In the genomic region with DNA sequence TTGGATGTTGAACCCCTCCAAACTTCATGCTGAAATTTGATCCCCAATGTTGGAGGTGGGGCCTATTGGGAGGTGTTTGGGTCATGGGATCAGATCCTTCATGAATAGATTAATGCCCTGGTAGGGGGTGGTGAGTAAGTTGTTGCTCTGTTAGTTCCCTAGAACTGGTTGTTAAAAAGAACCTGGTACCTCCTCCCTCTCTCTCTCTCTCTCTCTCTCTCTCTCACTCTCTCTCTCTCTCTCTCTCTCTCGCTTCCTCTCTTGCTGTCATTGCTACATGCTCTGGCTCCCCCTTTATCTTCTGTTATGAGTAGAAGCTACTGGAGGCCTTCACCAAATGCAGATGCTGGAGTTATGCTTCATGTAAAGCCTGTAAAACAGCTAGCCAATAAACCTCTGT, we compare ENCODE assay signal across 19 cellular contexts.
DNase-seq lines count a peak whose midpoint lies in the region; ATAC-seq and TF ChIP-seq lines count a peak whose summit lies in the region.
"Had no signal": no experiment of that assay in that cellular context is flagged by ENCODE, and none has a peak within 500 bp of the region (broad histone marks: within the 10 kb centered on the region; RNA-seq: fewer than 3 reads in every experiment).

No MANE protein-coding gene starts in this region.

- POLR2A ChIA-PET in HEK293 (lab: Yijun Ruan, JAX): no interaction called here

- peak; percentile 31 for DNase-seq in amniotic epithelial cell (ENCODE audit: low read depth)
- DNase-seq in iPS-NIHi11 (ENCODE audit: low spot score): peak; percentile 6
- DNase-seq in endothelial cell (ENCODE audit: low spot score): no peak
- DNase-seq in progenitor cell of endocrine pancreas (ENCODE audit: low spot score, unreplicated experiment): no peak
- DNase-seq: CD4-positive, CD25-positive, alpha-beta regulatory T cell; GOT3; KBM-7; NCI-H1092 treated with DMSO at 0.1 percent for 48 hours; NCI-H1436 treated with DMSO at 0.1 percent for 48 hours; NCI-H2029; NCI-H2227 treated with DMSO at 0.1 percent for 48 hours; NCI-H510A; NCI-H748 treated with DMSO at 0.1 percent for 48 hours; Peyer's patch; T-helper 1 cell had no signal

- no peaks in the 10 kb centered on the region for H3K9me3 ChIP-seq in HEK293 (ENCODE audit: control insufficient read depth, insufficient read depth, low read depth, low read length)
- H3K9me3 ChIP-seq: Peyer's patch had no signal

- H3K36me3 Mint-ChIP-seq in endothelial cell (ENCODE audit: low read depth, unreplicated experiment): no peaks in the 10 kb centered on the region
- H3K36me3 Mint-ChIP-seq in progenitor cell of endocrine pancreas (ENCODE audit: insufficient read depth): no peaks in the 10 kb centered on the region
- H3K36me3 Mint-ChIP-seq: CD4-positive, CD25-positive, alpha-beta regulatory T cell had no signal

- no peak overlapping the region for H3K27ac ChIP-seq in HEK293 (ENCODE audit: extremely low read depth, low read depth, low read length)
- H3K27ac ChIP-seq: A549, Peyer's patch had no signal

- CTCF ChIA-PET in HEK293 (lab: Yijun Ruan, JAX): interaction anchor here (0.7 kb wide), 1 partner anchor 16 kb away, joined by 3 read pairs; no protein-coding TSS in a partner anchor

- no peak for ATAC-seq in GM19463 (IDR thresholded peaks at IDR 0.05; ENCODE audit: unreplicated experiment)
- no peak for ATAC-seq in GM18517 (IDR thresholded peaks at IDR 0.05; ENCODE audit: unreplicated experiment)
- ATAC-seq: A549 had no signal

- no peak overlapping the region for H3K27ac Mint-ChIP-seq in endothelial cell (ENCODE audit: unreplicated experiment)
- H3K27ac Mint-ChIP-seq in progenitor cell of endocrine pancreas: no peak overlapping the region
- H3K27ac Mint-ChIP-seq: CD4-positive, CD25-positive, alpha-beta regulatory T cell had no signal

- no peak overlapping the region for H3K4me3 ChIP-seq in HEK293 (ENCODE audit: low read depth, low read length)
- H3K4me3 ChIP-seq: A549, Peyer's patch had no signal

- TF ChIP-seq CTCF in HEK293 (tag by site-specific recombination; IDR thresholded peaks at IDR 0.05) (no peak), endothelial cell (IDR thresholded peaks at IDR 0.05; ENCODE audit: unreplicated experiment) (no peak), progenitor cell of endocrine pancreas (IDR thresholded peaks at IDR 0.05; ENCODE audit: unreplicated experiment) (no peak)

- H3K4me3 Mint-ChIP-seq in endothelial cell (ENCODE audit: unreplicated experiment): no peak overlapping the region
- H3K4me3 Mint-ChIP-seq in progenitor cell of endocrine pancreas (ENCODE audit: low read depth): no peak overlapping the region
- H3K4me3 Mint-ChIP-seq: CD4-positive, CD25-positive, alpha-beta regulatory T cell had no signal

- H3K4me1 Mint-ChIP-seq in endothelial cell (ENCODE audit: unreplicated experiment) (no peaks in the 10 kb centered on the region), progenitor cell of endocrine pancreas (ENCODE audit: low read depth) (no peaks in the 10 kb centered on the region)
- H3K4me1 Mint-ChIP-seq: CD4-positive, CD25-positive, alpha-beta regulatory T cell had no signal

- no peaks in the 10 kb centered on the region for H3K4me1 ChIP-seq in HEK293 (ENCODE audit: control insufficient read depth, insufficient read depth, low read length)
- H3K4me1 ChIP-seq: A549, Peyer's patch had no signal

- no peaks in the 10 kb centered on the region for H3K9me3 Mint-ChIP-seq in endothelial cell (ENCODE audit: unreplicated experiment)
- peaks cover 6% of the 10 kb centered on the region for H3K9me3 Mint-ChIP-seq in progenitor cell of endocrine pancreas (ENCODE audit: low read depth)

- H3K36me3 ChIP-seq in HEK293 (ENCODE audit: control insufficient read depth in 2 of 2, insufficient read depth in 1 of 2, low read length in 2 of 2): no peaks in the 10 kb centered on the region
- H3K36me3 ChIP-seq: Peyer's patch had no signal

- peaks cover 1% of the 10 kb centered on the region for H3K27me3 Mint-ChIP-seq in endothelial cell (ENCODE audit: unreplicated experiment)
- no peaks in the 10 kb centered on the region for H3K27me3 Mint-ChIP-seq in progenitor cell of endocrine pancreas

TF ChIP-seq in HEK293, 187 proteins besides CTCF, POLR2A, EP300 and RAD21:
- TF ChIP-seq ZNF571 (tag by site-specific recombination; IDR thresholded peaks at IDR 0.05) (no peak), ZNF510 (tag by site-specific recombination; IDR thresholded peaks at IDR 0.05; ENCODE audit: insufficient replicate concordance) (no peak), ZBTB48 (tag by site-specific recombination; IDR thresholded peaks at IDR 0.05) (0 out of 2 replicates have a peak, but pooled peaks have one; percentile 19), MZF1 (tag by site-specific recombination; IDR thresholded peaks at IDR 0.05; ENCODE audit: borderline replicate concordance) (peak; percentile 35; the same call in 1 of the 2 replicates), ZNF555 (tag by site-specific recombination; conservative IDR thresholded peaks at IDR 0.05) (0 out of 2 replicates have a peak, but pooled peaks have one; percentile 7), ZNF596 (tag by site-specific recombination; IDR thresholded peaks at IDR 0.05) (peak; percentile 94)
- TF ChIP-seq, protein P1, sequence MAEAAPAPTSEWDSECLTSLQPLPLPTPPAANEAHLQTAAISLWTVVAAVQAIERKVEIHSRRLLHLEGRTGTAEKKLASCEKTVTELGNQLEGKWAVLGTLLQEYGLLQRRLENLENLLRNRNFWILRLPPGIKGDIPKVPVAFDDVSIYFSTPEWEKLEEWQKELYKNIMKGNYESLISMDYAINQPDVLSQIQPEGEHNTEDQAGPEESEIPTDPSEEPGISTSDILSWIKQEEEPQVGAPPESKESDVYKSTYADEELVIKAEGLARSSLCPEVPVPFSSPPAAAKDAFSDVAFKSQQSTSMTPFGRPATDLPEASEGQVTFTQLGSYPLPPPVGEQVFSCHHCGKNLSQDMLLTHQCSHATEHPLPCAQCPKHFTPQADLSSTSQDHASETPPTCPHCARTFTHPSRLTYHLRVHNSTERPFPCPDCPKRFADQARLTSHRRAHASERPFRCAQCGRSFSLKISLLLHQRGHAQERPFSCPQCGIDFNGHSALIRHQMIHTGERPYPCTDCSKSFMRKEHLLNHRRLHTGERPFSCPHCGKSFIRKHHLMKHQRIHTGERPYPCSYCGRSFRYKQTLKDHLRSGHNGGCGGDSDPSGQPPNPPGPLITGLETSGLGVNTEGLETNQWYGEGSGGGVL (tag by site-specific recombination; IDR thresholded peaks at IDR 0.05): peak; percentile 80
- TF ChIP-seq, protein P2, sequence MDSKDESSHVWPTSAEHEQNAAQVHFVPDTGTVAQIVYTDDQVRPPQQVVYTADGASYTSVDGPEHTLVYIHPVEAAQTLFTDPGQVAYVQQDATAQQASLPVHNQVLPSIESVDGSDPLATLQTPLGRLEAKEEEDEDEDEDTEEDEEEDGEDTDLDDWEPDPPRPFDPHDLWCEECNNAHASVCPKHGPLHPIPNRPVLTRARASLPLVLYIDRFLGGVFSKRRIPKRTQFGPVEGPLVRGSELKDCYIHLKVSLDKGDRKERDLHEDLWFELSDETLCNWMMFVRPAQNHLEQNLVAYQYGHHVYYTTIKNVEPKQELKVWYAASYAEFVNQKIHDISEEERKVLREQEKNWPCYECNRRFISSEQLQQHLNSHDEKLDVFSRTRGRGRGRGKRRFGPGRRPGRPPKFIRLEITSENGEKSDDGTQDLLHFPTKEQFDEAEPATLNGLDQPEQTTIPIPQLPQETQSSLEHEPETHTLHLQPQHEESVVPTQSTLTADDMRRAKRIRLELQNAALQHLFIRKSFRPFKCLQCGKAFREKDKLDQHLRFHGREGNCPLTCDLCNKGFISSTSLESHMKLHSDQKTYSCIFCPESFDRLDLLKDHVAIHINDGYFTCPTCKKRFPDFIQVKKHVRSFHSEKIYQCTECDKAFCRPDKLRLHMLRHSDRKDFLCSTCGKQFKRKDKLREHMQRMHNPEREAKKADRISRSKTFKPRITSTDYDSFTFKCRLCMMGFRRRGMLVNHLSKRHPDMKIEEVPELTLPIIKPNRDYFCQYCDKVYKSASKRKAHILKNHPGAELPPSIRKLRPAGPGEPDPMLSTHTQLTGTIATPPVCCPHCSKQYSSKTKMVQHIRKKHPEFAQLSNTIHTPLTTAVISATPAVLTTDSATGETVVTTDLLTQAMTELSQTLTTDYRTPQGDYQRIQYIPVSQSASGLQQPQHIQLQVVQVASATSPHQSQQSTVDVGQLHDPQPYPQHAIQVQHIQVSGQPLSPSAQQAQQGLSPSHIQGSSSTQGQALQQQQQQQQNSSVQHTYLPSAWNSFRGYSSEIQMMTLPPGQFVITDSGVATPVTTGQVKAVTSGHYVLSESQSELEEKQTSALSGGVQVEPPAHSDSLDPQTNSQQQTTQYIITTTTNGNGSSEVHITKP (tag by site-specific recombination; IDR thresholded peaks at IDR 0.05): peak; percentile 79

Comparison
In these comparisons a context has a peak if more than half of its experiments do, and no peak if none do; other contexts are left out.
1. DNase-seq: peak in amniotic epithelial cell (single experiment) and iPS-NIHi11 (single experiment); none in endothelial cell (single experiment) and progenitor cell of endocrine pancreas (single experiment).